In genomic region chr14:78297843-78298242, GRCh38 we compare ENCODE assay signal across 20 cellular contexts.
"Had no signal": no experiment of that assay in that cellular context is flagged by ENCODE, and none has a peak within 500 bp of the region (broad histone marks: within the 10 kb centered on the region; RNA-seq: fewer than 3 reads in every experiment).

No MANE protein-coding gene starts in this region.

- H3K4me3 ChIP-seq: coronary artery, gastrocnemius medialis, heart right ventricle, left lung, lower lobe of right lung, ovary, smooth muscle cell, upper lobe of left lung, vagina had no signal

- H3K9me3 Mint-ChIP-seq: nephron had no signal

- H3K27ac Mint-ChIP-seq: memory B cell, nephron had no signal

- H3K4me1 ChIP-seq: gastrocnemius medialis, heart right ventricle, left lung, lower lobe of right lung, upper lobe of left lung, vagina had no signal

- H3K4me2 ChIP-seq: smooth muscle cell had no signal

- H3K4me3 Mint-ChIP-seq: memory B cell, nephron had no signal

- H3K36me3 ChIP-seq: gastrocnemius medialis, heart right ventricle, left lung, lower lobe of right lung, ovary, upper lobe of left lung, vagina had no signal

- ATAC-seq: esophagus mucosa, gastrocnemius medialis, heart right ventricle, left lung, lower lobe of right lung, right cardiac atrium had no signal

- H3K27me3 ChIP-seq: left lung, ovary, upper lobe of left lung, vagina had no signal

- H3K27ac ChIP-seq: coronary artery, gastrocnemius medialis, heart right ventricle, left lung, lower lobe of right lung, ovary, upper lobe of left lung, vagina had no signal

- H3K4me1 Mint-ChIP-seq: memory B cell, nephron had no signal

- H3K9me3 ChIP-seq: gastrocnemius medialis, left lung, lower lobe of right lung, ovary, upper lobe of left lung, vagina had no signal

- DNase-seq: effector CD8-positive, alpha-beta T cell; gastrocnemius medialis; heart right ventricle; hypothalamus; islet precursor cell; lower lobe of right lung; midbrain; nucleus accumbens; ovary; right cardiac atrium; stimulated activated CD4-positive, alpha-beta T cell treated with anti-CD3 and anti-CD28 coated beads, Interleukin-2, amount 100 ng/mL, for 48 hours; stimulated activated naive CD4-positive, alpha-beta T cell treated with Interleukin-2 at 50 U/mL for 16 hours had no signal

- H3K36me3 Mint-ChIP-seq: memory B cell had no signal
